ENCODE assay signal across 10 cellular contexts in the genomic region with DNA sequence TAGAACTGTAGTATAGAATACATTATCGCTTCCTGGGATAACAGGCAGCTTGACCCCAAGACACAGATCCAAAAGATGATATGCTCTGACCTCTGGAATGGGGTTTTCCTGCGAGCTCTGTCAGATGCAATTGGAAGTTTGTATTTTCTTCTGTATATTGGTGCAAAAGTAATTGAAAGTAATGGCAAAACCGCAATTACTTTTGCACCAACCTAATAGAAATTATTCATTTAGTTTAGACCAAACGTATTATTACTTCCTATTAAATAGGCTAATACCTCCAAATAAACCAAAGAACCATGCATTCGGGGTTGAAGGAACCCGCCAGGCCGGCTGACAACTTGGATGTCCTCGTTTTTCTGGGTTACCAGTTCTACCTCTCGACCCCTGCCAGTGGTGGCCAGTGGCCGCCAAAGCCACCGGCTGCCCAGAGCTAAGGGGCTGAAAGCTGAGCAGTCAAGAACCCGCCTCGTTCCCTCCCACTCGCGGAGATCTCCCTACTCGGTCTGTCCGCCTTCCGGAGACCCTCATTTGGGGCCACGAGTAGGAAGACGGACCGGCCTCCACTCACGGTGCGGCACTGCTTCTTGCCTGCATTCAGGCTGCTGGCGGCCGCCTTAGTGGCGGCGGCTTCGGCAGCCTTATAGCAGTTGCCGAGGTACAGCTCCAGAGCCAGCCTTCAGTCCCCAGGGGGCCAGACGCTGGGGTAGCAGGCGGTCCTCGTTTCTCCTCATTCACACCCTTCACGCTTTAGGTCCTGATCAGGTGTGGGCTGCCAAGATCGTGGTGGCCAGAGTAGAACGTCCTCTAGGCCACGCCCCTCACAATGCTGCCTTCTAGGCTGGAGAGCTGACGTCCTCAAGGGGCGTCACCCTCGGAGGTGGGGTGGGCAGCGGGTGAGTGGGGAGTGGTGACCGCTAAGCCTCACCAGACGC.
DNase-seq lines count a peak whose midpoint lies in the region; ATAC-seq, FAIRE-seq and TF ChIP-seq lines count a peak whose summit lies in the region.
"Had no signal": no experiment of that assay in that cellular context is flagged by ENCODE, and none has a peak within 500 bp of the region (broad histone marks: within the 10 kb centered on the region; RNA-seq: fewer than 3 reads in every experiment).

No MANE protein-coding gene starts in this region.

- no peak for FAIRE-seq in astrocyte (lab: Jason Lieb, UNC)

- no peaks in the 10 kb centered on the region for H4K20me1 ChIP-seq in astrocyte (ENCODE audit: insufficient read depth, low read length)

- H3K4me3 Mint-ChIP-seq in CD8-positive, alpha-beta memory T cell = peak overlapping the region in 6 of 7 donors; percentile 24 to 70 (median 40)
- peak overlapping the region; percentile 45 for H3K4me3 Mint-ChIP-seq in astrocyte (ENCODE audit: unreplicated experiment)

- no peak for DNase-seq in CD8-positive, alpha-beta memory T cell
- DNase-seq in M059J (ENCODE audit: low read depth) (peak; percentile 11), astrocyte (ENCODE audit: low read depth) (no peak)
- DNase-seq in NK-92 treated with Interleukin-12 subunit alpha and Interleukin-12 subunit beta, amount 100 ng/mL, for 24 hours (lab: John Stamatoyannopoulos, UW) = no peak
- no peak for DNase-seq in activated CD4-positive, CD25-positive, alpha-beta regulatory T cell treated with anti-CD3 and anti-CD28 coated beads, Interleukin-2, amount 50 U/mL, for 72 hours

- H3K36me3 Mint-ChIP-seq in CD8-positive, alpha-beta memory T cell = no peaks in the 10 kb centered on the region
- no peaks in the 10 kb centered on the region for H3K36me3 Mint-ChIP-seq in astrocyte (ENCODE audit: low read depth, unreplicated experiment)

- POLR2A ChIA-PET in CD8-positive, alpha-beta memory T cell (lab: Charles Lee) = no interaction called here

- no peak overlapping the region for H3K27ac ChIP-seq in CD8-positive, alpha-beta memory T cell (ENCODE audit: low read depth, low read length)
- no peak overlapping the region for H3K27ac ChIP-seq in astrocyte (ENCODE audit: low read depth, low read length)
- H3K27ac ChIP-seq: epithelial cell of prostate had no signal

- peaks cover 0 to 2% (median 0%) of the 10 kb centered on the region in 5 donors for H3K9me3 Mint-ChIP-seq in CD8-positive, alpha-beta memory T cell
- H3K9me3 Mint-ChIP-seq in astrocyte (ENCODE audit: unreplicated experiment) = no peaks in the 10 kb centered on the region

- no peaks in the 10 kb centered on the region for H3K4me1 ChIP-seq in CD8-positive, alpha-beta memory T cell (ENCODE audit: insufficient read depth, low read length)
- H3K4me1 ChIP-seq in astrocyte (ENCODE audit: insufficient read depth, low read length) (no peaks in the 10 kb centered on the region), skeletal muscle satellite cell (ENCODE audit: control insufficient read depth, insufficient read depth, low read length) (no peaks in the 10 kb centered on the region)

- peaks cover 8 to 9% of the 10 kb centered on the region in 2 donors for H3K27me3 Mint-ChIP-seq in CD8-positive, alpha-beta memory T cell
- H3K27me3 Mint-ChIP-seq in astrocyte (ENCODE audit: low read depth, unreplicated experiment) = no peaks in the 10 kb centered on the region

- H3K27me3 ChIP-seq in CD8-positive, alpha-beta memory T cell (ENCODE audit: insufficient read depth, low read length, poor library complexity, severe bottlenecking) = no peaks in the 10 kb centered on the region
- H3K27me3 ChIP-seq in astrocyte (ENCODE audit: insufficient read depth, low read length) (no peaks in the 10 kb centered on the region), skeletal muscle satellite cell (ENCODE audit: control insufficient read depth, insufficient read depth, low read length) (no peaks in the 10 kb centered on the region)

- no peak for TF ChIP-seq CTCF in astrocyte (IDR thresholded peaks at IDR 0.05; ENCODE audit: insufficient read depth, low read depth, low read length)

- no peak overlapping the region for H3K4me3 ChIP-seq in CD8-positive, alpha-beta memory T cell (ENCODE audit: low read length)
- H3K4me3 ChIP-seq in astrocyte (ENCODE audit: insufficient read depth, low read depth, low read length) = peak overlapping the region; percentile 42
- peak overlapping the region; percentile 64 for H3K4me3 ChIP-seq in iPS-18c (ENCODE audit: insufficient read depth, low read depth, low read length)
- peak overlapping the region; percentile 62 for H3K4me3 ChIP-seq in skeletal muscle satellite cell (ENCODE audit: low read length)

- no peaks in the 10 kb centered on the region for H3K36me3 ChIP-seq in CD8-positive, alpha-beta memory T cell (ENCODE audit: insufficient read depth, low read length)
- no peaks in the 10 kb centered on the region for H3K36me3 ChIP-seq in astrocyte (ENCODE audit: insufficient read depth, low read length)
- no peaks in the 10 kb centered on the region for H3K36me3 ChIP-seq in skeletal muscle satellite cell (ENCODE audit: insufficient read depth, low read length)

- H3K4me2 ChIP-seq in astrocyte (ENCODE audit: low read length) (peak overlapping the region; percentile 86), skeletal muscle satellite cell (ENCODE audit: low read length) (peak overlapping the region; percentile 80)

- CTCF ChIA-PET in CD8-positive, alpha-beta memory T cell (lab: Charles Lee) = no interaction called here

- peak overlapping the region; percentile 75 for H2AFZ ChIP-seq in astrocyte (ENCODE audit: low read depth, low read length)

- H3K9me3 ChIP-seq in CD8-positive, alpha-beta memory T cell (ENCODE audit: low read length) = no peaks in the 10 kb centered on the region
- H3K9me3 ChIP-seq in astrocyte (ENCODE audit: insufficient read depth, low read depth, low read length) (no peaks in the 10 kb centered on the region), iPS-18c (ENCODE audit: control insufficient read depth, insufficient read depth, low read length) (peaks cover 10% of the 10 kb centered on the region), skeletal muscle satellite cell (replicated peaks; ENCODE audit: low read length) (no peaks in the 10 kb centered on the region)

- H3K9ac ChIP-seq in astrocyte (ENCODE audit: low read length) = no peak overlapping the region
- no peak overlapping the region for H3K9ac ChIP-seq in skeletal muscle satellite cell (ENCODE audit: low read depth, low read length)

- peaks cover 0 to 7% (median 0%) of the 10 kb centered on the region in 3 donors for H3K4me1 Mint-ChIP-seq in CD8-positive, alpha-beta memory T cell
- no peaks in the 10 kb centered on the region for H3K4me1 Mint-ChIP-seq in astrocyte (ENCODE audit: low read depth, unreplicated experiment)

- H3K27ac Mint-ChIP-seq in CD8-positive, alpha-beta memory T cell = no peak overlapping the region
- H3K27ac Mint-ChIP-seq in astrocyte (ENCODE audit: unreplicated experiment) = no peak overlapping the region

- ATAC-seq in GM18519 (IDR thresholded peaks at IDR 0.05; ENCODE audit: low FRiP score, unreplicated experiment) = no peak
- ATAC-seq: HCT116 had no signal

- no peaks in the 10 kb centered on the region for H3K79me2 ChIP-seq in astrocyte (ENCODE audit: insufficient read depth, low read length)
